1 cellular context compared by ENCODE assay signal in genomic region chr6:30845183-30845582, GRCh38.
TF ChIP-seq lines count a peak whose summit lies in the region.

No MANE protein-coding gene starts in this region.

TF ChIP-seq in H1, 55 proteins besides CTCF, POLR2A, EP300 and RAD21:
- TF ChIP-seq EGR1 (IDR thresholded peaks at IDR 0.05; ENCODE audit: borderline replicate concordance, low read depth, low read length) (peak; percentile 30; the same call in 1 of the 2 replicates), YY1 (IDR thresholded peaks at IDR 0.05; ENCODE audit: low read depth, low read length) (peak; percentile 83), MAX (IDR thresholded peaks at IDR 0.05) (peak; percentile 99), POLR2AphosphoS5 (IDR thresholded peaks at IDR 0.05; ENCODE audit: low read depth, low read length) (peak; percentile 59; the same call in 1 of the 2 replicates), TBP (IDR thresholded peaks at IDR 0.05; ENCODE audit: low read depth, low read length) (no peak), BRCA1 (IDR thresholded peaks at IDR 0.05; ENCODE audit: low read depth, low read length) (no peak), RXRA (IDR thresholded peaks at IDR 0.05; ENCODE audit: insufficient read depth, low read depth, low read length) (no peak), JUN (IDR thresholded peaks at IDR 0.05; ENCODE audit: low read depth, low read length) (no peak), SP1 (IDR thresholded peaks at IDR 0.05; ENCODE audit: low read depth, low read length) (no peak), CHD7 (IDR thresholded peaks at IDR 0.05; ENCODE audit: insufficient replicate concordance, low read length) (no peak), BCL11A (IDR thresholded peaks at IDR 0.05; ENCODE audit: low read depth in 2 of 2, low read length in 2 of 2) (no peak), MAFK (IDR thresholded peaks at IDR 0.05; ENCODE audit: low read depth, low read length) (no peak), TEAD4 (IDR thresholded peaks at IDR 0.05; ENCODE audit: low read depth, low read length) (0 out of 2 replicates have a peak, but pooled peaks have one; percentile 25)
- TF ChIP-seq, protein P1, sequence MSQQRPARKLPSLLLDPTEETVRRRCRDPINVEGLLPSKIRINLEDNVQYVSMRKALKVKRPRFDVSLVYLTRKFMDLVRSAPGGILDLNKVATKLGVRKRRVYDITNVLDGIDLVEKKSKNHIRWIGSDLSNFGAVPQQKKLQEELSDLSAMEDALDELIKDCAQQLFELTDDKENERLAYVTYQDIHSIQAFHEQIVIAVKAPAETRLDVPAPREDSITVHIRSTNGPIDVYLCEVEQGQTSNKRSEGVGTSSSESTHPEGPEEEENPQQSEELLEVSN (IDR thresholded peaks at IDR 0.05), result peak; percentile 94
